Comparison of ENCODE assay signal across 8 cellular contexts in genomic region chr7:112449902-112450806, GRCh38. TPM values are rescaled to one million over a fixed set of nuclear protein-coding genes. Genes with fewer than 3 reads are reported as not detected.
DNase-seq lines count a peak whose midpoint lies in the region; ATAC-seq, FAIRE-seq and TF ChIP-seq lines count a peak whose summit lies in the region.

Gene IFRD1, plus strand, starts transcription at chr7:112450460. Its CDS starts 229 bp downstream, at chr7:112450689.

- TF ChIP-seq CTCF in chondrocyte (IDR thresholded peaks at IDR 0.05) (no peak), kidney (IDR thresholded peaks at IDR 0.05; ENCODE audit: borderline replicate concordance, extremely low read depth, insufficient read depth) (no peak)

- intact Hi-C loops in kidney (cut with DNase I) = no loop called here

- H3K9me3 ChIP-seq in kidney (ENCODE audit: control insufficient read depth in 1 of 2, low read length in 2 of 2) = no peaks in the 10 kb centered on the region

- FAIRE-seq in kidney (lab: Jason Lieb, UNC) = peak; percentile 97

- H3K36me3 ChIP-seq in kidney (ENCODE audit: control insufficient read depth in 1 of 2, insufficient read depth in 2 of 2, low read length in 2 of 2) = no peaks in the 10 kb centered on the region

- peak within 1 kb of the TSS; percentile 85 to 94 for H3K4me3 ChIP-seq in kidney (ENCODE audit: low read length in 2 of 2)

- H3K9ac ChIP-seq in kidney (ENCODE audit: low read length in 2 of 2) = peak within 1 kb of the TSS; percentile 98 to 99

- H3K4me1 Mint-ChIP-seq in chondrocyte (ENCODE audit: low read depth) = peaks cover 41% of the 10 kb centered on the region

- no peaks in the 10 kb centered on the region for H3K27me3 Mint-ChIP-seq in chondrocyte (ENCODE audit: low read depth)

- H3K4me1 ChIP-seq in kidney (ENCODE audit: control insufficient read depth in 1 of 2, insufficient read depth in 1 of 2, low read depth in 1 of 2, low read length in 2 of 2) = peaks cover 0 to 20% of the 10 kb centered on the region in 2 donors

- DNase-seq in AML-193 (lab: John Stamatoyannopoulos, UW) (peak; percentile 92 to 94), NCI-H510A treated with DMSO at 0.1 percent for 48 hours (lab: John Stamatoyannopoulos, UW) (peak; percentile 92), chondrocyte (ENCODE audit: low spot score) (peak; percentile 100), kidney (peak; percentile 100)
- peak; percentile 98 to 99 for DNase-seq in activated CD4-positive, alpha-beta T cell treated with anti-CD3 and anti-CD28 coated beads for 24 hours (ENCODE audit: low read depth in 2 of 2)
- peak; percentile 98 for DNase-seq in stimulated activated CD4-positive, alpha-beta T cell treated with anti-CD3 and anti-CD28 coated beads, Interleukin-15, amount 100 ng/mL, for 24 hours

- peaks cover 1% of the 10 kb centered on the region for H3K36me3 Mint-ChIP-seq in chondrocyte (ENCODE audit: low read depth)

- peak within 1 kb of the TSS; percentile 99 for H3K27ac ChIP-seq in kidney (ENCODE audit: low read depth in 2 of 2, low read length in 2 of 2)

- peak; percentile 73 for ATAC-seq in HG03439 (IDR thresholded peaks at IDR 0.05; ENCODE audit: unreplicated experiment)

- H3K27ac Mint-ChIP-seq in chondrocyte (ENCODE audit: unreplicated experiment) = peak within 1 kb of the TSS; percentile 100

- H3K4me3 Mint-ChIP-seq in chondrocyte (ENCODE audit: unreplicated experiment) = peak within 1 kb of the TSS; percentile 97

- TF ChIP-seq POLR2A in GM19193 (IDR thresholded peaks at IDR 0.05; ENCODE audit: extremely low read depth, insufficient read depth, insufficient read length) = peak; percentile 99

- H3K9me3 Mint-ChIP-seq in chondrocyte (ENCODE audit: low read depth) = no peaks in the 10 kb centered on the region

RNA-seq across cellular contexts. Expression of gene IFRD1, which starts in this region (rescaled TPM):
- total RNA-seq in chondrocyte (69.2 to 108 TPM (median 106 TPM) in 3 replicates), kidney (31.5 TPM)
- polyA plus RNA-seq in kidney (ENCODE audit: insufficient read depth, low read depth, low replicate concordance) = 24.1 TPM

Comparison
In these comparisons a context has a peak if more than half of its experiments do, and no peak if none do; other contexts are left out.
1. Peak in every context shown above with its lines: DNase-seq, ATAC-seq, H3K4me3 ChIP-seq and H3K27ac ChIP-seq.